In the genomic region with DNA sequence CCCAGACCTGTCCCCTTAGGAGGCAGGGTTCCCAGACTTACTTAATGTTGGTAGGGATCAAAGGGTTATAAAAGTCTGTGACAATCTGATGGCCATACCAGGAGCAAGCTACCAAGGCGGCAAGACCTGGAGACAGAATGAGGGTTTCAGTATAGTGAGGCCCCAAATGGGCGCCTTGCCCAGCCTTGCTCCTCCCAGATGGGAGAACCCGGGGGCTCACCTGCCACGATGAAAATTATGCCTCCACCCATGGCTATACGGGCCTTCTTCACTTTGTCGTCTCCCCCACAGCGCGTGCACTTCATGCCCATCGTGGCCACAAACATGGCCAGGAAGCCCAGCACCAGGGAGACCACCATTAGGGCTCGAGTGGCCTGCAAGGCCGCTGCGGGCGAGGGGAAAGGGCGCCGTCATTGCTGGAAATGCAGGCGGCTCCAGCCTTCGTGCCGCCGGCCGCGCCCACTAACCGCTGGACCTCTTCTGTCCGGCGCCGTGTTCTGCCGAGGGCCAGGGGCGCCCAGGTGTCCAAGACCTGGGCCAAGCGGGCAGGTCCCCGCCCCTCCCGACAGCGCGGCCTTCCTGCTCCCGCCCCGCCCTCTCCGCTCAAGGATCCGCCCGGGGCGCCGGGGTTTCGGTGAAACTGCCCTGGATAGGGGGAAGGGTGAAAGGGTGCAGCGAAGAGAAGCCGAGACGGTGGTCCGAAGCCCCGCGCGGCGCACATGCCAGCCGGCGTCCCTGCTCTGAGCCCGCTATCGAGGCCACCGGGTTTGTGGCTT, we compare ENCODE assay signal across 10 cellular contexts. TPM values are rescaled to one million over a fixed set of nuclear protein-coding genes. Genes with fewer than 3 reads are reported as not detected.
DNase-seq lines count a peak whose midpoint lies in the region; ATAC-seq and TF ChIP-seq lines count a peak whose summit lies in the region.
"Had no signal": no experiment of that assay in that cellular context is flagged by ENCODE, and none has a peak within 500 bp of the region (broad histone marks: within the 10 kb centered on the region; RNA-seq: fewer than 3 reads in every experiment).

No MANE protein-coding gene starts in this region.

- H3K4me3 Mint-ChIP-seq in CD4-positive, alpha-beta memory T cell, result peak overlapping the region; percentile 38 to 78 (median 56)
- H3K4me3 Mint-ChIP-seq in IgD-negative memory B cell, result peak overlapping the region; percentile 57 to 89 (median 78)

- H3K9me3 Mint-ChIP-seq in CD4-positive, alpha-beta memory T cell, result no peaks in the 10 kb centered on the region
- no peaks in the 10 kb centered on the region for H3K9me3 Mint-ChIP-seq in IgD-negative memory B cell

- peak overlapping the region in 3 of 7 donors; percentile 12 to 35 (median 13) for H3K27ac Mint-ChIP-seq in CD4-positive, alpha-beta memory T cell
- peak overlapping the region in 2 of 3 donors; percentile 18 to 69 for H3K27ac Mint-ChIP-seq in IgD-negative memory B cell

- peaks cover 7% of the 10 kb centered on the region for H3K36me3 ChIP-seq in CD4-positive, alpha-beta memory T cell (ENCODE audit: insufficient read depth, low read length)
- H3K36me3 ChIP-seq in iPS-20b (ENCODE audit: insufficient read depth, low read depth, low read length), result peaks cover 43% of the 10 kb centered on the region

- TF ChIP-seq CTCF in astrocyte of the cerebellum (IDR thresholded peaks at IDR 0.05; ENCODE audit: low read depth, low read length, missing control alignments), result no peak

- CTCF ChIA-PET in CD4-positive, alpha-beta memory T cell (lab: Charles Lee; ENCODE audit: partially characterized antibody), result no interaction called here

- peaks cover 2 to 10% of the 10 kb centered on the region in 2 donors for H3K27me3 Mint-ChIP-seq in CD4-positive, alpha-beta memory T cell
- peaks cover 25% of the 10 kb centered on the region for H3K27me3 Mint-ChIP-seq in IgD-negative memory B cell

- intact Hi-C loops in CD4-positive, alpha-beta memory T cell (cut with micrococcal nuclease), result loop anchor here (1.0 kb wide), 1 partner anchor 8 kb away; a partner anchor contains a TSS

- no peak overlapping the region for H3K4me3 ChIP-seq in CD4-positive, alpha-beta memory T cell (ENCODE audit: low read length in 2 of 2)
- H3K4me3 ChIP-seq in astrocyte of the cerebellum (ENCODE audit: low read depth, low read length) (peak overlapping the region; percentile 27), iPS-20b (ENCODE audit: low read length) (peak overlapping the region; percentile 92)

- H3K27me3 ChIP-seq in CD4-positive, alpha-beta memory T cell (ENCODE audit: insufficient read depth, low read length), result no peaks in the 10 kb centered on the region
- peaks cover 44% of the 10 kb centered on the region for H3K27me3 ChIP-seq in iPS-20b (ENCODE audit: insufficient read depth, low read length)

- no peak for DNase-seq in CD4-positive, alpha-beta memory T cell
- DNase-seq in astrocyte of the cerebellum (ENCODE audit: low read depth) (no peak), C1 segment of cervical spinal cord (lab: John Stamatoyannopoulos, UW) (no peak), NCI-H1694 treated with DMSO at 0.1 percent for 48 hours (lab: John Stamatoyannopoulos, UW) (no peak)
- peak; percentile 33 for DNase-seq in stimulated activated CD4-positive, alpha-beta T cell treated with anti-CD3 and anti-CD28 coated beads, Interleukin-4, amount 100 ng/mL, for 24 hours

- peak overlapping the region; percentile 97 for H3K9ac ChIP-seq in iPS-20b (ENCODE audit: low read depth, low read length)

- peaks cover 13 to 26% of the 10 kb centered on the region in 2 donors for H3K36me3 Mint-ChIP-seq in CD4-positive, alpha-beta memory T cell
- H3K36me3 Mint-ChIP-seq in IgD-negative memory B cell, result peaks cover 4% of the 10 kb centered on the region

- peak overlapping the region; percentile 46 for H3K27ac ChIP-seq in CD4-positive, alpha-beta memory T cell (ENCODE audit: low read depth, low read length)
- H3K27ac ChIP-seq in iPS-20b (ENCODE audit: low read length), result peak overlapping the region; percentile 67

- peaks cover 31% of the 10 kb centered on the region for H3K4me1 ChIP-seq in CD4-positive, alpha-beta memory T cell (ENCODE audit: insufficient read depth, low read length)
- H3K4me1 ChIP-seq in iPS-20b (ENCODE audit: insufficient read depth, low read length), result peaks cover 13% of the 10 kb centered on the region; the same call in 1 of the 2 replicates

- in situ Hi-C loops in astrocyte of the cerebellum (cut with HindIII; ENCODE audit: low sequenced_read_pairs), result no loop called here

- no peaks in the 10 kb centered on the region for H3K9me3 ChIP-seq in CD4-positive, alpha-beta memory T cell (ENCODE audit: control insufficient read depth in 1 of 2, low read length in 2 of 2)
- no peaks in the 10 kb centered on the region for H3K9me3 ChIP-seq in iPS-20b (ENCODE audit: insufficient read depth, low read depth, low read length)

- POLR2A ChIA-PET in CD4-positive, alpha-beta memory T cell (lab: Charles Lee; ENCODE audit: partially characterized antibody), result interaction anchor here (0.9 to 1.5 kb wide), 5 partner anchors 9 to 76 kb away, joined by 3 to 4 read pairs (median 3); a partner anchor contains a TSS

- H3K4me1 Mint-ChIP-seq in CD4-positive, alpha-beta memory T cell, result peaks cover 14 to 31% (median 23%) of the 10 kb centered on the region in 4 donors
- H3K4me1 Mint-ChIP-seq in IgD-negative memory B cell, result peaks cover 5 to 18% (median 13%) of the 10 kb centered on the region in 3 donors

- no peak for ATAC-seq in GM19397 (IDR thresholded peaks at IDR 0.05; ENCODE audit: unreplicated experiment)

RNA-seq across cellular contexts. Expression of a gene that starts 1.5 kb away (rescaled TPM):
- total RNA-seq in CD4-positive, alpha-beta memory T cell, result 1 to 10 TPM in 1 of 2 experiments, under 1 TPM in 1; 0.39 to 1.0 TPM
- polyA plus RNA-seq in CD4-positive, alpha-beta memory T cell, result 1 to 10 TPM; 1.0 to 3.1 TPM
- polyA plus RNA-seq in IgD-negative memory B cell, result 1.2 TPM
- total RNA-seq: HT1080, myocyte had no signal

RNA-seq across cellular contexts. Expression of a gene that starts 8.8 kb away (rescaled TPM):
- total RNA-seq in CD4-positive, alpha-beta memory T cell, result 10 to 100 TPM; 29.8 to 30.9 TPM
- polyA plus RNA-seq in CD4-positive, alpha-beta memory T cell, result 10 to 100 TPM; 68.0 to 71.3 TPM
- polyA plus RNA-seq in IgD-negative memory B cell, result 86.8 TPM

RNA-seq across cellular contexts. Expression of a gene that starts 9.3 kb away (rescaled TPM):
- total RNA-seq in CD4-positive, alpha-beta memory T cell, result 100 to 1,000 TPM; 145 to 157 TPM
- polyA plus RNA-seq in CD4-positive, alpha-beta memory T cell, result 10 to 100 TPM; 42.4 to 59.1 TPM
- polyA plus RNA-seq in IgD-negative memory B cell, result 48.7 TPM

RNA-seq across cellular contexts. Expression of a gene that starts 18.5 kb away (rescaled TPM):
- 100 to 1,000 TPM; 324 to 327 TPM for total RNA-seq in CD4-positive, alpha-beta memory T cell
- 100 to 1,000 TPM; 741 to 896 TPM for polyA plus RNA-seq in CD4-positive, alpha-beta memory T cell
- polyA plus RNA-seq in IgD-negative memory B cell, result 1,138 TPM

RNA-seq across cellular contexts. Expression of a gene that starts 20.7 kb away (rescaled TPM):
- not detected for total RNA-seq in CD4-positive, alpha-beta memory T cell
- not detected for polyA plus RNA-seq in CD4-positive, alpha-beta memory T cell
- not detected for polyA plus RNA-seq in IgD-negative memory B cell

Comparison
In these comparisons a context has a peak if more than half of its experiments do, and no peak if none do; other contexts are left out.
1. H3K4me3 ChIP-seq: peak in astrocyte of the cerebellum (single experiment) and iPS-20b (single experiment); none in CD4-positive, alpha-beta memory T cell (0 of 2).